ENCODE assay signal across 26 cellular contexts in genomic region chr17:16259926-16260325, GRCh38. TPM values are rescaled to one million over a fixed set of nuclear protein-coding genes. Genes with fewer than 3 reads are reported as not detected.
DNase-seq lines count a peak whose midpoint lies in the region; ATAC-seq and TF ChIP-seq lines count a peak whose summit lies in the region.
"Had no signal": no experiment of that assay in that cellular context is flagged by ENCODE, and none has a peak within 500 bp of the region (broad histone marks: within the 10 kb centered on the region; RNA-seq: fewer than 3 reads in every experiment).

No MANE protein-coding gene starts in this region.

- no peak overlapping the region for H3K4me2 ChIP-seq in BLaER1

- no peaks in the 10 kb centered on the region for H3K27me3 ChIP-seq in BLaER1
- no peaks in the 10 kb centered on the region for H3K27me3 ChIP-seq in SJCRH30
- no peaks in the 10 kb centered on the region for H3K27me3 ChIP-seq in colonic mucosa
- H3K27me3 ChIP-seq: MG63, SJSA1 had no signal

- H3K4me1 Mint-ChIP-seq in osteocyte (ENCODE audit: unreplicated experiment): peaks cover 9% of the 10 kb centered on the region

- no peak overlapping the region for H3K4me3 Mint-ChIP-seq in osteocyte (ENCODE audit: unreplicated experiment)
- H3K4me3 Mint-ChIP-seq: CD4-positive, alpha-beta memory T cell; HFFc6 had no signal

- H3K36me3 ChIP-seq in BLaER1 (peaks cover 29% of the 10 kb centered on the region), SJCRH30 (no peaks in the 10 kb centered on the region), colonic mucosa (no peaks in the 10 kb centered on the region)
- H3K36me3 ChIP-seq: HAP-1, MG63, SJSA1 had no signal

- DNase-seq in SJCRH30: peak; percentile 50 to 67
- DNase-seq in myocyte (ENCODE audit: low read depth): peak; percentile 71
- no peak for DNase-seq in sciatic nerve (ENCODE audit: low spot score)
- DNase-seq in osteocyte (ENCODE audit: extremely low spot score, unreplicated experiment): no peak
- no peak for DNase-seq in colonic mucosa
- no peak for DNase-seq in AG08396 (ENCODE audit: low spot score)
- no peak for DNase-seq in H4 (ENCODE audit: low spot score)
- DNase-seq: AML-193; Caco-2; CD4-positive, alpha-beta memory T cell; DMS79; EL; GF-D8; GM23248; HFFc6; KBM-7; MG63; NCI-H1105 treated with DMSO at 0.1 percent for 48 hours; NCI-H146; NCI-H2029; NCI-H446; NCI-H524 treated with DMSO at 0.1 percent for 48 hours; NCI-H774 had no signal

- no peaks in the 10 kb centered on the region for H4K20me1 ChIP-seq in BLaER1

- H3K27me3 Mint-ChIP-seq in osteocyte (ENCODE audit: unreplicated experiment): no peaks in the 10 kb centered on the region
- H3K27me3 Mint-ChIP-seq: CD4-positive, alpha-beta memory T cell had no signal

- no peaks in the 10 kb centered on the region for H3K36me3 Mint-ChIP-seq in osteocyte (ENCODE audit: unreplicated experiment)

- peak overlapping the region; percentile 13; the same call in 1 of the 2 replicates for H3K4me3 ChIP-seq in BLaER1
- H3K4me3 ChIP-seq in SJCRH30: no peak overlapping the region
- no peak overlapping the region for H3K4me3 ChIP-seq in colonic mucosa
- H3K4me3 ChIP-seq: GM23248, HAP-1, MG63, SJSA1 had no signal

- H3K4me1 ChIP-seq in BLaER1 (no peaks in the 10 kb centered on the region), SJCRH30 (peaks cover 7% of the 10 kb centered on the region; the same call in 1 of the 2 replicates), colonic mucosa (no peaks in the 10 kb centered on the region)
- H3K4me1 ChIP-seq: Caco-2 had no signal

- H3K9me3 Mint-ChIP-seq in osteocyte (ENCODE audit: unreplicated experiment): no peaks in the 10 kb centered on the region
- H3K9me3 Mint-ChIP-seq: CD4-positive, alpha-beta memory T cell; HFFc6 had no signal

- TF ChIP-seq CTCF in osteocyte (IDR thresholded peaks at IDR 0.05) (no peak), colonic mucosa (IDR thresholded peaks at IDR 0.05) (no peak)

- H3K27ac Mint-ChIP-seq in osteocyte (ENCODE audit: unreplicated experiment): no peak overlapping the region
- H3K27ac Mint-ChIP-seq: HFFc6 had no signal

- H3K9me3 ChIP-seq in BLaER1 (peaks cover 28% of the 10 kb centered on the region), SJCRH30 (replicated peaks) (peaks cover 4% of the 10 kb centered on the region; the same call in 1 of the 2 replicates), colonic mucosa (no peaks in the 10 kb centered on the region)
- H3K9me3 ChIP-seq: Caco-2, HAP-1, MG63, SJSA1 had no signal

- intact Hi-C loops in sciatic nerve (cut with DNase I) (no loop called here), colonic mucosa (cut with DNase I) (no loop called here)

- H3K27ac ChIP-seq in BLaER1: no peak overlapping the region
- H3K27ac ChIP-seq in SJCRH30: no peak overlapping the region
- no peak overlapping the region for H3K27ac ChIP-seq in colonic mucosa
- H3K27ac ChIP-seq: GM23248, SJSA1 had no signal

- H3K9ac ChIP-seq in BLaER1 (no peak overlapping the region), colonic mucosa (ENCODE audit: low read depth in 2 of 2, low read length in 2 of 2) (no peak overlapping the region)
- H3K9ac ChIP-seq: GM23248 had no signal

- peak; percentile 7 for ATAC-seq in sciatic nerve

RNA-seq across cellular contexts. Expression of gene PIGL, which starts 42.9 kb away (rescaled TPM):
- total RNA-seq in SJCRH30 (2014; rRNA removed; shearing (Covaris generic)): 27.2 and 35.2 TPM in 2 replicates
- total RNA-seq in myocyte (12.9 and 16.4 TPM in 2 replicates), sciatic nerve (54.7 TPM), osteocyte (28.6 and 31.0 TPM in 2 replicates), colonic mucosa (10 to 100 TPM; 24.7 to 25.4 TPM)
- 16.0 TPM for polyA plus RNA-seq in myocyte (2012)
- 11.9 and 14.9 TPM in 2 replicates for total RNA-seq in H4 (2014; rRNA removed; shearing (Covaris generic))

RNA-seq across cellular contexts. Expression of gene NCOR1, which starts 44.6 kb away (rescaled TPM):
- total RNA-seq in SJCRH30 (2014; rRNA removed; shearing (Covaris generic)): 245 and 274 TPM in 2 replicates
- 60.0 and 73.3 TPM in 2 replicates for total RNA-seq in myocyte
- polyA plus RNA-seq in myocyte (2012): 44.2 TPM
- total RNA-seq in sciatic nerve: 131 TPM
- total RNA-seq in osteocyte: 132 and 136 TPM in 2 replicates
- 100 to 1,000 TPM; 190 to 233 TPM for total RNA-seq in colonic mucosa
- 30.2 and 35.7 TPM in 2 replicates for total RNA-seq in H4 (2014; rRNA removed; shearing (Covaris generic))

Comparison
In these comparisons a context has a peak if more than half of its experiments do, and no peak if none do; other contexts are left out.
1. DNase-seq: peak in SJCRH30 (2 of 2) and myocyte (single experiment); none in sciatic nerve (single experiment), osteocyte (single experiment), colonic mucosa (single experiment), AG08396 (single experiment) and H4 (single experiment).